Comparison of ENCODE assay signal across 19 cellular contexts in genomic region chr7:14419554-14419953, GRCh38.
DNase-seq lines count a peak whose midpoint lies in the region; ATAC-seq, FAIRE-seq and TF ChIP-seq lines count a peak whose summit lies in the region.
"Had no signal": no experiment of that assay in that cellular context is flagged by ENCODE, and none has a peak within 500 bp of the region (broad histone marks: within the 10 kb centered on the region; RNA-seq: fewer than 3 reads in every experiment).

No MANE protein-coding gene starts in this region.

- no peak overlapping the region for H3K56ac ChIP-seq in mesendoderm (ENCODE audit: low read length)

- H2BK5ac ChIP-seq in mesendoderm (ENCODE audit: low read length) = no peak overlapping the region

- intact Hi-C loops in left ventricle myocardium inferior (cut with micrococcal nuclease) (no loop called here), right cardiac atrium (cut with DNase I) (no loop called here)

- in situ Hi-C loops in brain microvascular endothelial cell (cut with HindIII; ENCODE audit: low pct_ligation_motif_present, low sequenced_read_pairs) = no loop called here

- no peaks in the 10 kb centered on the region for H3K27me3 Mint-ChIP-seq in astrocyte (ENCODE audit: low read depth, unreplicated experiment)

- TF ChIP-seq POLR2A in upper lobe of left lung (IDR thresholded peaks at IDR 0.05) = no peak

- DNase-seq in left ventricle myocardium inferior (no peak), right cardiac atrium (no peak), astrocyte (ENCODE audit: low read depth) (no peak), mesendoderm (peak; percentile 28), smooth muscle cell (lab: John Stamatoyannopoulos, UW; ENCODE audit: unreplicated experiment) (no peak), SW 1271 (lab: John Stamatoyannopoulos, UW) (no peak), brain microvascular endothelial cell (no peak), upper lobe of left lung (no peak)
- DNase-seq: AML-193, Caco-2, GOT3, HFFc6, KBM-7, NCI-H1092 treated with DMSO at 0.1 percent for 48 hours, NCI-H1694 treated with DMSO at 0.1 percent for 48 hours, PC-3 had no signal

- H3K27ac ChIP-seq in left ventricle myocardium inferior (replicated peaks) = peak overlapping the region; percentile 13
- no peak overlapping the region for H3K27ac ChIP-seq in right cardiac atrium (ENCODE audit: low read length)
- no peak overlapping the region for H3K27ac ChIP-seq in astrocyte (ENCODE audit: low read depth, low read length)
- H3K27ac ChIP-seq in mesendoderm (ENCODE audit: low read depth, low read length) = no peak overlapping the region
- peak overlapping the region; percentile 15 for H3K27ac ChIP-seq in smooth muscle cell (ENCODE audit: low read depth)
- no peak overlapping the region for H3K27ac ChIP-seq in brain microvascular endothelial cell
- H3K27ac ChIP-seq in upper lobe of left lung = no peak overlapping the region
- H3K27ac ChIP-seq: HL-60 had no signal

- no peak overlapping the region for H4K8ac ChIP-seq in mesendoderm (ENCODE audit: low read depth, low read length)

- H3K36me3 ChIP-seq in left ventricle myocardium inferior (no peaks in the 10 kb centered on the region), astrocyte (ENCODE audit: insufficient read depth, low read length) (no peaks in the 10 kb centered on the region), mesendoderm (ENCODE audit: control insufficient read depth, insufficient read depth, low read length) (no peaks in the 10 kb centered on the region), smooth muscle cell (ENCODE audit: low read depth) (no peaks in the 10 kb centered on the region), brain microvascular endothelial cell (replicated peaks) (no peaks in the 10 kb centered on the region), upper lobe of left lung (no peaks in the 10 kb centered on the region)

- no peaks in the 10 kb centered on the region for H3K4me1 Mint-ChIP-seq in astrocyte (ENCODE audit: low read depth, unreplicated experiment)

- no peaks in the 10 kb centered on the region for H3F3A ChIP-seq in smooth muscle cell (ENCODE audit: low read depth)

- TF ChIP-seq CTCF in left ventricle myocardium inferior (IDR thresholded peaks at IDR 0.05; ENCODE audit: borderline replicate concordance) = no peak
- TF ChIP-seq CTCF in astrocyte (IDR thresholded peaks at IDR 0.05; ENCODE audit: insufficient read depth, low read depth, low read length) = no peak
- no peak for TF ChIP-seq CTCF in smooth muscle cell (IDR thresholded peaks at IDR 0.05; ENCODE audit: borderline replicate concordance, insufficient read depth, poor library complexity, severe bottlenecking)
- TF ChIP-seq CTCF in brain microvascular endothelial cell (IDR thresholded peaks at IDR 0.05; ENCODE audit: low read depth, low read length, missing control alignments) = no peak
- no peak for TF ChIP-seq CTCF in upper lobe of left lung (IDR thresholded peaks at IDR 0.05)

- H3K4me1 ChIP-seq in left ventricle myocardium inferior = peaks cover 21% of the 10 kb centered on the region
- H3K4me1 ChIP-seq in right cardiac atrium (ENCODE audit: control insufficient read depth, insufficient read depth, low read length) = no peaks in the 10 kb centered on the region
- no peaks in the 10 kb centered on the region for H3K4me1 ChIP-seq in astrocyte (ENCODE audit: insufficient read depth, low read length)
- no peaks in the 10 kb centered on the region for H3K4me1 ChIP-seq in mesendoderm (ENCODE audit: control insufficient read depth, low read depth, low read length)
- H3K4me1 ChIP-seq in smooth muscle cell (ENCODE audit: low read depth) = peaks cover 9% of the 10 kb centered on the region
- no peaks in the 10 kb centered on the region for H3K4me1 ChIP-seq in upper lobe of left lung
- H3K4me1 ChIP-seq: Caco-2 had no signal

- H3K4me2 ChIP-seq in astrocyte (ENCODE audit: low read length) = no peak overlapping the region
- no peak overlapping the region for H3K4me2 ChIP-seq in mesendoderm (ENCODE audit: low read length)
- peak overlapping the region; percentile 75 for H3K4me2 ChIP-seq in smooth muscle cell

- peaks cover 4% of the 10 kb centered on the region for H3K9me3 ChIP-seq in left ventricle myocardium inferior (replicated peaks)
- H3K9me3 ChIP-seq in right cardiac atrium (ENCODE audit: control insufficient read depth, low read length) = no peaks in the 10 kb centered on the region
- no peaks in the 10 kb centered on the region for H3K9me3 ChIP-seq in astrocyte (ENCODE audit: insufficient read depth, low read depth, low read length)
- no peaks in the 10 kb centered on the region for H3K9me3 ChIP-seq in smooth muscle cell (replicated peaks; ENCODE audit: low read depth)
- H3K9me3 ChIP-seq in upper lobe of left lung = no peaks in the 10 kb centered on the region
- H3K9me3 ChIP-seq: Caco-2 had no signal

- H3K4me3 Mint-ChIP-seq in astrocyte (ENCODE audit: unreplicated experiment) = no peak overlapping the region
- H3K4me3 Mint-ChIP-seq: HFFc6 had no signal

- ATAC-seq in right cardiac atrium (no peak), upper lobe of left lung (ENCODE audit: low FRiP score in 2 of 2) (no peak)
- ATAC-seq: PC-3 had no signal

- WGBS in right cardiac atrium = 35% methylated on average over 3 of the region's 3 CpGs
- no CpG with 5 or more reads among the region's 3 CpGs for WGBS in mesendoderm (ENCODE audit: extremely low coverage, insufficient coverage, low lambda C conversion rate)
- 32% methylated on average over 3 of the region's 3 CpGs for WGBS in smooth muscle cell (ENCODE audit: low lambda C conversion rate)
- WGBS in upper lobe of left lung, 2 donors = 48 to 50% methylated on average over 3 of the region's 3 CpGs

- H2BK15ac ChIP-seq in mesendoderm (replicated peaks; ENCODE audit: low read depth) = no peak overlapping the region

- no peaks in the 10 kb centered on the region for H3K79me2 ChIP-seq in astrocyte (ENCODE audit: insufficient read depth, low read length)
- H3K79me2 ChIP-seq in mesendoderm (ENCODE audit: control insufficient read depth, insufficient read depth, low read length) = no peaks in the 10 kb centered on the region
- H3K79me2 ChIP-seq in smooth muscle cell (ENCODE audit: low read depth) = no peaks in the 10 kb centered on the region

- H3K9ac ChIP-seq in astrocyte (ENCODE audit: low read length) (no peak overlapping the region), mesendoderm (ENCODE audit: low read length) (no peak overlapping the region), smooth muscle cell (ENCODE audit: low read depth) (peak overlapping the region; percentile 34)

- FAIRE-seq in astrocyte (lab: Jason Lieb, UNC) = no peak
- FAIRE-seq: GM12878, GM19239 had no signal

- no peaks in the 10 kb centered on the region for H4K20me1 ChIP-seq in astrocyte (ENCODE audit: insufficient read depth, low read length)
- no peaks in the 10 kb centered on the region for H4K20me1 ChIP-seq in smooth muscle cell (ENCODE audit: low read depth)

- H3K4ac ChIP-seq in mesendoderm (ENCODE audit: low read depth, low read length) = no peak overlapping the region

- TF ChIP-seq EP300 in upper lobe of left lung (IDR thresholded peaks at IDR 0.05) = no peak

- no peaks in the 10 kb centered on the region for H3K36me3 Mint-ChIP-seq in astrocyte (ENCODE audit: low read depth, unreplicated experiment)

- no peak overlapping the region for H4K5ac ChIP-seq in mesendoderm (ENCODE audit: low read length)

- H3K9me3 Mint-ChIP-seq in astrocyte (ENCODE audit: unreplicated experiment) = no peaks in the 10 kb centered on the region

- no peak overlapping the region for H3K23ac ChIP-seq in mesendoderm (ENCODE audit: low read length)

- no peak overlapping the region for H3K27ac Mint-ChIP-seq in astrocyte (ENCODE audit: unreplicated experiment)
- H3K27ac Mint-ChIP-seq: HFFc6 had no signal

- no peaks in the 10 kb centered on the region for H3K27me3 ChIP-seq in left ventricle myocardium inferior (ENCODE audit: low read depth)
- no peaks in the 10 kb centered on the region for H3K27me3 ChIP-seq in right cardiac atrium (ENCODE audit: control insufficient read depth, insufficient read depth)
- no peaks in the 10 kb centered on the region for H3K27me3 ChIP-seq in astrocyte (ENCODE audit: insufficient read depth, low read length)
- H3K27me3 ChIP-seq in mesendoderm (ENCODE audit: insufficient read depth, low read length, poor library complexity) = no peaks in the 10 kb centered on the region
- H3K27me3 ChIP-seq in smooth muscle cell (ENCODE audit: low read depth) = no peaks in the 10 kb centered on the region
- H3K27me3 ChIP-seq in brain microvascular endothelial cell (replicated peaks) = no peaks in the 10 kb centered on the region
- H3K27me3 ChIP-seq in upper lobe of left lung = no peaks in the 10 kb centered on the region

- H3K4me3 ChIP-seq in left ventricle myocardium inferior (no peak overlapping the region), right cardiac atrium (ENCODE audit: low read length) (no peak overlapping the region), astrocyte (ENCODE audit: insufficient read depth, low read depth, low read length) (no peak overlapping the region), mesendoderm (ENCODE audit: low read length) (no peak overlapping the region), smooth muscle cell (peak overlapping the region; percentile 24), brain microvascular endothelial cell (ENCODE audit: low read depth, low read length) (no peak overlapping the region), upper lobe of left lung (no peak overlapping the region)
- H3K4me3 ChIP-seq: GM12878 had no signal

- no peak overlapping the region for H3K18ac ChIP-seq in mesendoderm (ENCODE audit: low read length)

- H3K79me1 ChIP-seq in mesendoderm (ENCODE audit: low read length) = no peaks in the 10 kb centered on the region

- H2BK120ac ChIP-seq in mesendoderm (ENCODE audit: low read depth, low read length) = no peak overlapping the region

- H2AK5ac ChIP-seq in mesendoderm (ENCODE audit: low read length) = no peak overlapping the region

- peak overlapping the region; percentile 45 for H2AFZ ChIP-seq in astrocyte (ENCODE audit: low read depth, low read length)
- H2AFZ ChIP-seq in smooth muscle cell (ENCODE audit: low read depth) = peak overlapping the region; percentile 98

Comparison
In these comparisons a context has a peak if more than half of its experiments do, and no peak if none do; other contexts are left out.
1. H3K27ac ChIP-seq: peak in left ventricle myocardium inferior (single experiment) and smooth muscle cell (single experiment); none in right cardiac atrium (single experiment), astrocyte (single experiment), mesendoderm (single experiment), brain microvascular endothelial cell (single experiment) and upper lobe of left lung (0 of 4).